In genomic region chr4:17117746-17118145, GRCh38 we compare ENCODE assay signal across 24 cellular contexts.
"Had no signal": no experiment of that assay in that cellular context is flagged by ENCODE, and none has a peak within 500 bp of the region (broad histone marks: within the 10 kb centered on the region; RNA-seq: fewer than 3 reads in every experiment).

No MANE protein-coding gene starts in this region.

- H3K4me1 ChIP-seq: gastrocnemius medialis, heart left ventricle, neural progenitor cell, psoas muscle, spleen, suprapubic skin, transverse colon, upper lobe of right lung, uterus had no signal

- H3K9ac ChIP-seq: neural progenitor cell had no signal

- H3K4me3 ChIP-seq: dorsolateral prefrontal cortex, gastrocnemius medialis, heart left ventricle, hepatocyte, neural progenitor cell, psoas muscle, skin epidermis, spleen, suprapubic skin, transverse colon, upper lobe of right lung, uterus had no signal

- DNase-seq: dorsolateral prefrontal cortex; effector CD4-positive, alpha-beta T cell; foreskin fibroblast; gastrocnemius medialis; heart left ventricle; kidney; mesenchymal stem cell; midbrain; naive thymus-derived CD4-positive, alpha-beta T cell; posterior cingulate gyrus; psoas muscle; right cardiac atrium; spleen; stimulated activated CD4-positive, alpha-beta T cell treated with anti-CD3 and anti-CD28 coated beads, Interleukin-15, amount 100 ng/mL, for 24 hours; stimulated activated CD4-positive, alpha-beta T cell treated with anti-CD3 and anti-CD28 coated beads, Interleukin-2, amount 100 ng/mL, for 48 hours; stimulated activated naive B cell treated with anti-CD40 and anti-IgM and Interleukin-4, amounts not matched to agents 10 μg/mL and 1 μg/mL and 100 μg/mL, for 72 hours; transverse colon; upper lobe of right lung; uterus had no signal

- ATAC-seq: gastrocnemius medialis; heart left ventricle; left lobe of liver; naive thymus-derived CD4-positive, alpha-beta T cell; psoas muscle; right cardiac atrium; stimulated activated naive B cell treated with anti-CD40 and anti-IgM and Interleukin-4, amounts not matched to agents 10 μg/mL and 1 μg/mL and 100 μg/mL, for 72 hours; upper lobe of right lung had no signal

- H3K36me3 ChIP-seq: gastrocnemius medialis, heart left ventricle, neural progenitor cell, spleen, suprapubic skin, transverse colon, upper lobe of right lung, uterus had no signal

- H3K79me2 ChIP-seq: hepatocyte had no signal

- H3K4me2 ChIP-seq: hepatocyte, neural progenitor cell had no signal

- H3K27me3 ChIP-seq: dorsolateral prefrontal cortex, gastrocnemius medialis, heart left ventricle, hepatocyte, neural progenitor cell, spleen, suprapubic skin, transverse colon, upper lobe of right lung, uterus had no signal

- H3K9me3 ChIP-seq: gastrocnemius medialis, suprapubic skin, transverse colon, uterus had no signal

- H3K27ac ChIP-seq: dorsolateral prefrontal cortex, gastrocnemius medialis, heart left ventricle, hepatocyte, neural progenitor cell, psoas muscle, skin epidermis, spleen, suprapubic skin, transverse colon, upper lobe of right lung, uterus had no signal
